Comparison of ENCODE assay signal across 20 cellular contexts in genomic region chr2:60412626-60413025, GRCh38.
"Had no signal": no experiment of that assay in that cellular context is flagged by ENCODE, and none has a peak within 500 bp of the region (broad histone marks: within the 10 kb centered on the region; RNA-seq: fewer than 3 reads in every experiment).

No MANE protein-coding gene starts in this region.

- H3K27ac ChIP-seq: epithelial cell of prostate, esophagus muscularis mucosa, gastrocnemius medialis, heart right ventricle, parathyroid adenoma, testis, tibial nerve had no signal

- H3K9me3 Mint-ChIP-seq: stimulated activated naive CD8-positive, alpha-beta T cell treated with anti-CD3 and anti-CD28 coated beads, Interleukin-15, amount 100 ng/mL, for 72 hours had no signal

- H3K4me1 ChIP-seq: gastrocnemius medialis, parathyroid adenoma, testis, tibial nerve had no signal

- H3K36me3 ChIP-seq: esophagus muscularis mucosa, gastrocnemius medialis, heart right ventricle, spleen, tibial nerve had no signal

- H3K4me3 ChIP-seq: esophagus muscularis mucosa, gastrocnemius medialis, heart right ventricle, testis, tibial nerve had no signal

- H3K9me3 ChIP-seq: gastrocnemius medialis, heart right ventricle, spleen, testis, tibial nerve had no signal

- H3K4me3 Mint-ChIP-seq: dendritic cell treated with granulocyte-macrophage colony-stimulating factor and Interleukin-4, amounts not matched to agents 40 ng/mL and 50 ng/mL, for 4 days; effector memory CD8-positive, alpha-beta T cell; mesothelial cell of epicardium; nephron; stimulated activated naive B cell treated with anti-CD40 and anti-IgM and Interleukin-4, amounts not matched to agents 10 μg/mL and 1 μg/mL and 100 μg/mL, for 72 hours; stimulated activated naive CD8-positive, alpha-beta T cell treated with anti-CD3 and anti-CD28 coated beads, Interleukin-15, amount 100 ng/mL, for 72 hours had no signal

- H3K79me2 ChIP-seq: parathyroid adenoma had no signal

- H3K27me3 ChIP-seq: gastrocnemius medialis, testis, tibial nerve had no signal

- ATAC-seq: effector memory CD8-positive, alpha-beta T cell; gastrocnemius medialis; heart right ventricle; left lobe of liver; sciatic nerve; stimulated activated naive CD8-positive, alpha-beta T cell treated with anti-CD3 and anti-CD28 coated beads, Interleukin-15, amount 100 ng/mL, for 72 hours had no signal

- H2AFZ ChIP-seq: parathyroid adenoma had no signal

- DNase-seq: effector memory CD8-positive, alpha-beta T cell; gastrocnemius medialis; heart right ventricle; hypothalamus; spleen; stimulated activated CD4-positive, alpha-beta T cell treated with anti-CD3 and anti-CD28 coated beads, Interleukin-15, amount 100 ng/mL, for 24 hours; stimulated activated CD4-positive, alpha-beta T cell treated with anti-CD3 and anti-CD28 coated beads, Interleukin-1b, Interleukin-23, amount 100 ng/mL, for 48 hours; stimulated activated CD4-positive, alpha-beta T cell treated with anti-CD3 and anti-CD28 coated beads, Interleukin-4, amount 100 ng/mL, for 24 hours; stimulated activated naive CD8-positive, alpha-beta T cell treated with anti-CD3 and anti-CD28 coated beads, Interleukin-15, amount 100 ng/mL, for 72 hours; testis had no signal

- H3K27ac Mint-ChIP-seq: dendritic cell treated with granulocyte-macrophage colony-stimulating factor and Interleukin-4, amounts not matched to agents 40 ng/mL and 50 ng/mL, for 4 days; effector memory CD8-positive, alpha-beta T cell; mesothelial cell of epicardium; nephron; stimulated activated naive CD8-positive, alpha-beta T cell treated with anti-CD3 and anti-CD28 coated beads, Interleukin-15, amount 100 ng/mL, for 72 hours had no signal

- H3K4me1 Mint-ChIP-seq: stimulated activated naive CD8-positive, alpha-beta T cell treated with anti-CD3 and anti-CD28 coated beads, Interleukin-15, amount 100 ng/mL, for 72 hours had no signal

- H3K27me3 Mint-ChIP-seq: dendritic cell treated with granulocyte-macrophage colony-stimulating factor and Interleukin-4, amounts not matched to agents 40 ng/mL and 50 ng/mL, for 4 days; stimulated activated naive B cell treated with anti-CD40 and anti-IgM and Interleukin-4, amounts not matched to agents 10 μg/mL and 1 μg/mL and 100 μg/mL, for 72 hours; stimulated activated naive CD8-positive, alpha-beta T cell treated with anti-CD3 and anti-CD28 coated beads, Interleukin-15, amount 100 ng/mL, for 72 hours had no signal

- H3K9ac ChIP-seq: parathyroid adenoma had no signal
